In genomic region chr9:137734181-137734580, GRCh38 we compare ENCODE assay signal across 19 cellular contexts.
DNase-seq lines count a peak whose midpoint lies in the region; ATAC-seq, FAIRE-seq and TF ChIP-seq lines count a peak whose summit lies in the region.
"Had no signal": no experiment of that assay in that cellular context is flagged by ENCODE, and none has a peak within 500 bp of the region (broad histone marks: within the 10 kb centered on the region; RNA-seq: fewer than 3 reads in every experiment).

No MANE protein-coding gene starts in this region.

- DNase-seq in activated T-cell treated with anti-CD3 and anti-CD28 coated beads, Interleukin-2, amount 50 U/mL, for 72 hours, result no peak
- DNase-seq in activated T-cell treated with anti-CD3 and anti-CD28 coated beads, Interleukin-2, amount 50 U/mL, for 24 hours, result no peak
- DNase-seq in GM12878 (ENCODE audit: low read depth, low spot score) (no peak), GM10248 (ENCODE audit: extremely low spot score) (no peak)
- DNase-seq: C1 segment of cervical spinal cord, DMS79 treated with DMSO at 0.1 percent for 48 hours, HFFc6, IMR-90, NCI-H1092 treated with DMSO at 0.1 percent for 48 hours, NCI-H146, NCI-H2029 treated with DMSO at 0.1 percent for 48 hours, NCI-H510A treated with DMSO at 0.1 percent for 48 hours, NCI-H774 had no signal

- H3K9me3 Mint-ChIP-seq in activated T-cell treated with anti-CD3 and anti-CD28 coated beads, Interleukin-2, amount 50 U/mL, for 72 hours, result peaks cover 8 to 11% of the 10 kb centered on the region in 2 donors
- H3K9me3 Mint-ChIP-seq in activated T-cell treated with anti-CD3 and anti-CD28 coated beads, Interleukin-2, amount 50 U/mL, for 24 hours, result peaks cover 10% of the 10 kb centered on the region
- H3K9me3 Mint-ChIP-seq in IgD-negative memory B cell, result peaks cover 4 to 11% (median 4%) of the 10 kb centered on the region in 3 donors

- peaks cover 4% of the 10 kb centered on the region for H3K79me2 ChIP-seq in GM12878 (ENCODE audit: control insufficient read depth, insufficient read depth, low read length)

- no peak overlapping the region for H3K9ac ChIP-seq in GM12878 (ENCODE audit: control insufficient read depth, insufficient read depth, low read length)

- POLR2A ChIA-PET in GM12878 (lab: Charles Lee) (no interaction called here), GM10248 (lab: Yijun Ruan, JAX) (no interaction called here)

- no peak for TF ChIP-seq POLR2A in GM12878 (IDR thresholded peaks at IDR 0.05; ENCODE audit: low read depth, low read length)

- SMC1A ChIA-PET in GM12878 (lab: Charles Lee; ENCODE audit: uncharacterized antibody, unreplicated experiment), result interaction anchor here (1.0 kb wide), 1 partner anchor 105 kb away, joined by 3 read pairs; no protein-coding TSS in a partner anchor

- no peak overlapping the region for H2AFZ ChIP-seq in GM12878 (ENCODE audit: control insufficient read depth, low read depth, low read length)

- no peaks in the 10 kb centered on the region for H3K27me3 ChIP-seq in GM12878 (replicated peaks in 1 of 2; ENCODE audit: control insufficient read depth in 2 of 2, insufficient read depth in 2 of 2, low read length in 1 of 2)

- no peak overlapping the region for H3K4me3 ChIP-seq in GM12878

- TF ChIP-seq EP300 in GM12878 (IDR thresholded peaks at IDR 0.05; ENCODE audit: borderline replicate concordance in 1 of 2, control insufficient read depth in 1 of 2, low read depth in 2 of 2, low read length in 2 of 2), result no peak

- CTCF ChIA-PET in GM12878 (lab: Yijun Ruan, JAX), result no interaction called here
- CTCF ChIA-PET in GM10248 (lab: Yijun Ruan, JAX), result no interaction called here

- peaks cover 43% of the 10 kb centered on the region for H3K9me3 ChIP-seq in GM12878 (replicated peaks; ENCODE audit: control insufficient read depth, insufficient read depth, low read length)

- H3K36me3 Mint-ChIP-seq in activated T-cell treated with anti-CD3 and anti-CD28 coated beads, Interleukin-2, amount 50 U/mL, for 72 hours (ENCODE audit: insufficient read depth in 2 of 2), result peaks cover 29 to 38% of the 10 kb centered on the region in 2 donors
- peaks cover 84% of the 10 kb centered on the region for H3K36me3 Mint-ChIP-seq in activated T-cell treated with anti-CD3 and anti-CD28 coated beads, Interleukin-2, amount 50 U/mL, for 24 hours (ENCODE audit: low read depth)
- H3K36me3 Mint-ChIP-seq in IgD-negative memory B cell, result peaks cover 26% of the 10 kb centered on the region

- H3K4me3 Mint-ChIP-seq in activated T-cell treated with anti-CD3 and anti-CD28 coated beads, Interleukin-2, amount 50 U/mL, for 72 hours, result no peak overlapping the region
- H3K4me3 Mint-ChIP-seq in activated T-cell treated with anti-CD3 and anti-CD28 coated beads, Interleukin-2, amount 50 U/mL, for 24 hours, result no peak overlapping the region
- H3K4me3 Mint-ChIP-seq in IgD-negative memory B cell, result peak overlapping the region in 1 of 4 donors; percentile 84
- H3K4me3 Mint-ChIP-seq: HFFc6 had no signal

- no peak overlapping the region for H3K27ac ChIP-seq in GM12878 (ENCODE audit: control insufficient read depth, insufficient read depth)
- H3K27ac ChIP-seq: HL-60, RWPE1 had no signal

- 73% methylated on average over 2 of the region's 2 CpGs for WGBS in GM12878 (ENCODE audit: insufficient coverage, insufficient replicate concordance, low lambda C conversion rate, missing lambda C conversion rate)

- FAIRE-seq in GM12878 (lab: Jason Lieb, UNC), result no peak
- FAIRE-seq: H54 had no signal

- H3K4me1 ChIP-seq in GM12878 (ENCODE audit: control insufficient read depth, insufficient read depth, low read length), result peaks cover 16% of the 10 kb centered on the region

- ATAC-seq in activated T-cell treated with anti-CD3 and anti-CD28 coated beads, Interleukin-2, amount 50 U/mL, for 72 hours (replicated peaks in 1 of 2), result no peak
- no peak for ATAC-seq in GM12878
- no peak for ATAC-seq in HG02840 (IDR thresholded peaks at IDR 0.05; ENCODE audit: low FRiP score, unreplicated experiment)
- ATAC-seq in HG03280 (IDR thresholded peaks at IDR 0.05; ENCODE audit: unreplicated experiment), result no peak

- H3K27ac Mint-ChIP-seq in activated T-cell treated with anti-CD3 and anti-CD28 coated beads, Interleukin-2, amount 50 U/mL, for 72 hours, result peak overlapping the region; percentile 23
- H3K27ac Mint-ChIP-seq in activated T-cell treated with anti-CD3 and anti-CD28 coated beads, Interleukin-2, amount 50 U/mL, for 24 hours, result no peak overlapping the region
- peak overlapping the region; percentile 27 to 75 (median 48) for H3K27ac Mint-ChIP-seq in IgD-negative memory B cell
- H3K27ac Mint-ChIP-seq: HFFc6 had no signal

- no peak for TF ChIP-seq CTCF in GM12878 (IDR thresholded peaks at IDR 0.05 in 2 of 3, conservative IDR thresholded peaks at IDR 0.05 in 1 of 3; ENCODE audit: control insufficient read depth in 2 of 3, extremely low read depth in 1 of 3, insufficient read depth in 1 of 3, low read depth in 3 of 3, low read length in 3 of 3)
- no peak for TF ChIP-seq CTCF in GM10248 (IDR thresholded peaks at IDR 0.05; ENCODE audit: control extremely low read depth, extremely low read depth, low read depth, missing control alignments)

- H4K20me1 ChIP-seq in GM12878 (ENCODE audit: control insufficient read depth, insufficient read depth), result no peaks in the 10 kb centered on the region

- H3K27me3 Mint-ChIP-seq in activated T-cell treated with anti-CD3 and anti-CD28 coated beads, Interleukin-2, amount 50 U/mL, for 72 hours (ENCODE audit: low read depth), result no peaks in the 10 kb centered on the region
- no peaks in the 10 kb centered on the region for H3K27me3 Mint-ChIP-seq in activated T-cell treated with anti-CD3 and anti-CD28 coated beads, Interleukin-2, amount 50 U/mL, for 24 hours
- H3K27me3 Mint-ChIP-seq in IgD-negative memory B cell, result peaks cover 1% of the 10 kb centered on the region

- in situ Hi-C loops in GM12878 (cut with MboI), result no loop called here

- RAD21 ChIA-PET in GM12878 (lab: Charles Lee; ENCODE audit: unreplicated experiment), result interaction anchor here (1.6 kb wide), 1 partner anchor 27 kb away, joined by 4 read pairs; no protein-coding TSS in a partner anchor

- no TSS peak for BruUV-seq in GM12878 (replicated peaks; lab: Mats Ljungman, UMichigan)

- no peaks in the 10 kb centered on the region for H3K4me1 Mint-ChIP-seq in activated T-cell treated with anti-CD3 and anti-CD28 coated beads, Interleukin-2, amount 50 U/mL, for 72 hours (ENCODE audit: low read depth)
- peaks cover 9% of the 10 kb centered on the region for H3K4me1 Mint-ChIP-seq in activated T-cell treated with anti-CD3 and anti-CD28 coated beads, Interleukin-2, amount 50 U/mL, for 24 hours (ENCODE audit: low read depth)
- H3K4me1 Mint-ChIP-seq in IgD-negative memory B cell, result peaks cover 7 to 17% (median 11%) of the 10 kb centered on the region in 3 donors

- intact Hi-C loops in GM12878 (cut with micrococcal nuclease; ENCODE audit: unreplicated experiment), result no loop called here

- H3K4me2 ChIP-seq in GM12878 (ENCODE audit: control insufficient read depth, insufficient read depth), result no peak overlapping the region

- no peak for TF ChIP-seq RAD21 in GM12878 (IDR thresholded peaks at IDR 0.05; ENCODE audit: insufficient read depth, low read depth, low read length)

- peaks cover 22 to 27% of the 10 kb centered on the region in 2 experiments for H3K36me3 ChIP-seq in GM12878 (ENCODE audit: control insufficient read depth in 2 of 2, insufficient read depth in 2 of 2, low read length in 1 of 2)

TF ChIP-seq in GM12878, 131 proteins besides CTCF, POLR2A, EP300 and RAD21 (continues in another document):
- TF ChIP-seq HSF1 (IDR thresholded peaks at IDR 0.05; ENCODE audit: low read depth, low read length) (no peak), ATF7 (IDR thresholded peaks at IDR 0.05; ENCODE audit: low read depth) (no peak), CBX5 (IDR thresholded peaks at IDR 0.05; ENCODE audit: low read depth) (peak; percentile 86), NBN (IDR thresholded peaks at IDR 0.05) (0 out of 2 replicates have a peak, but pooled peaks have one; percentile 24), MTA3 (IDR thresholded peaks at IDR 0.05; ENCODE audit: borderline replicate concordance, low read length) (no peak), POLR2AphosphoS2 (IDR thresholded peaks at IDR 0.05; ENCODE audit: low read depth, low read length) (no peak), SUZ12 (IDR thresholded peaks at IDR 0.05; ENCODE audit: unreplicated experiment) (no peak), ZNF207 (IDR thresholded peaks at IDR 0.05; ENCODE audit: borderline replicate concordance) (no peak)
- TF ChIP-seq, protein P1, sequence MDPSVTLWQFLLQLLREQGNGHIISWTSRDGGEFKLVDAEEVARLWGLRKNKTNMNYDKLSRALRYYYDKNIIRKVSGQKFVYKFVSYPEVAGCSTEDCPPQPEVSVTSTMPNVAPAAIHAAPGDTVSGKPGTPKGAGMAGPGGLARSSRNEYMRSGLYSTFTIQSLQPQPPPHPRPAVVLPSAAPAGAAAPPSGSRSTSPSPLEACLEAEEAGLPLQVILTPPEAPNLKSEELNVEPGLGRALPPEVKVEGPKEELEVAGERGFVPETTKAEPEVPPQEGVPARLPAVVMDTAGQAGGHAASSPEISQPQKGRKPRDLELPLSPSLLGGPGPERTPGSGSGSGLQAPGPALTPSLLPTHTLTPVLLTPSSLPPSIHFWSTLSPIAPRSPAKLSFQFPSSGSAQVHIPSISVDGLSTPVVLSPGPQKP (IDR thresholded peaks at IDR 0.05; ENCODE audit: low read depth, low read length), result no peak
